ENCODE assay signal across 2 cellular contexts in the genomic region with DNA sequence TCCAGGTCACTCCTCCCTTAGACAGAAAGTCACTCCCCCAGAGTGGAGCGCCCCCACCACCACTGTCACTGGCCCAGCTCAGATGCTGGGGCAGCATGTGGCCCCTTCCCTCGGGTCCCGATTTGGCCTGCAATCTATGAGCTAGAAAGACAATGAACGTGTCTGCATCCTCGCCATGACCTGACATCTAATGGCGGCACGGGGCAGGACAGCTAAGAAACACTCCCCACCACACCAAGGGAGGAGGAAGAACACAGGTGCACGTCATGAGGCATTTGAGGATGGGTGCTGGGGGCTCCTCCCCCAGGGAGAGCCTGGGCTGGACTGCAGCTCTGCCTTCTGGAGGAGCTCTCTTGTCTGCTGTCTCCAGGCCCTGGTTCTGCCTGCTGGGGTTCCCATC.
TF ChIP-seq lines count a peak whose summit lies in the region.

No MANE protein-coding gene starts in this region.

TF ChIP-seq in GM23338, 12 proteins besides CTCF, POLR2A, EP300 and RAD21:
- no peak for TF ChIP-seq EZH2 (IDR thresholded peaks at IDR 0.05; ENCODE audit: low read depth, unreplicated experiment)
- TF ChIP-seq ZNF331 (CRISPR knock-in tag; IDR thresholded peaks at IDR 0.05; ENCODE audit: low read depth), result no peak
- no peak for TF ChIP-seq STAT1 (IDR thresholded peaks at IDR 0.05; ENCODE audit: unreplicated experiment)
- TF ChIP-seq POLR2AphosphoS5 (IDR thresholded peaks at IDR 0.05; ENCODE audit: low read depth), result no peak
- no peak for TF ChIP-seq JUNB (IDR thresholded peaks at IDR 0.05; ENCODE audit: unreplicated experiment)
- TF ChIP-seq EZH2phosphoT487 (IDR thresholded peaks at IDR 0.05; ENCODE audit: unreplicated experiment), result no peak
- TF ChIP-seq, protein P1, sequence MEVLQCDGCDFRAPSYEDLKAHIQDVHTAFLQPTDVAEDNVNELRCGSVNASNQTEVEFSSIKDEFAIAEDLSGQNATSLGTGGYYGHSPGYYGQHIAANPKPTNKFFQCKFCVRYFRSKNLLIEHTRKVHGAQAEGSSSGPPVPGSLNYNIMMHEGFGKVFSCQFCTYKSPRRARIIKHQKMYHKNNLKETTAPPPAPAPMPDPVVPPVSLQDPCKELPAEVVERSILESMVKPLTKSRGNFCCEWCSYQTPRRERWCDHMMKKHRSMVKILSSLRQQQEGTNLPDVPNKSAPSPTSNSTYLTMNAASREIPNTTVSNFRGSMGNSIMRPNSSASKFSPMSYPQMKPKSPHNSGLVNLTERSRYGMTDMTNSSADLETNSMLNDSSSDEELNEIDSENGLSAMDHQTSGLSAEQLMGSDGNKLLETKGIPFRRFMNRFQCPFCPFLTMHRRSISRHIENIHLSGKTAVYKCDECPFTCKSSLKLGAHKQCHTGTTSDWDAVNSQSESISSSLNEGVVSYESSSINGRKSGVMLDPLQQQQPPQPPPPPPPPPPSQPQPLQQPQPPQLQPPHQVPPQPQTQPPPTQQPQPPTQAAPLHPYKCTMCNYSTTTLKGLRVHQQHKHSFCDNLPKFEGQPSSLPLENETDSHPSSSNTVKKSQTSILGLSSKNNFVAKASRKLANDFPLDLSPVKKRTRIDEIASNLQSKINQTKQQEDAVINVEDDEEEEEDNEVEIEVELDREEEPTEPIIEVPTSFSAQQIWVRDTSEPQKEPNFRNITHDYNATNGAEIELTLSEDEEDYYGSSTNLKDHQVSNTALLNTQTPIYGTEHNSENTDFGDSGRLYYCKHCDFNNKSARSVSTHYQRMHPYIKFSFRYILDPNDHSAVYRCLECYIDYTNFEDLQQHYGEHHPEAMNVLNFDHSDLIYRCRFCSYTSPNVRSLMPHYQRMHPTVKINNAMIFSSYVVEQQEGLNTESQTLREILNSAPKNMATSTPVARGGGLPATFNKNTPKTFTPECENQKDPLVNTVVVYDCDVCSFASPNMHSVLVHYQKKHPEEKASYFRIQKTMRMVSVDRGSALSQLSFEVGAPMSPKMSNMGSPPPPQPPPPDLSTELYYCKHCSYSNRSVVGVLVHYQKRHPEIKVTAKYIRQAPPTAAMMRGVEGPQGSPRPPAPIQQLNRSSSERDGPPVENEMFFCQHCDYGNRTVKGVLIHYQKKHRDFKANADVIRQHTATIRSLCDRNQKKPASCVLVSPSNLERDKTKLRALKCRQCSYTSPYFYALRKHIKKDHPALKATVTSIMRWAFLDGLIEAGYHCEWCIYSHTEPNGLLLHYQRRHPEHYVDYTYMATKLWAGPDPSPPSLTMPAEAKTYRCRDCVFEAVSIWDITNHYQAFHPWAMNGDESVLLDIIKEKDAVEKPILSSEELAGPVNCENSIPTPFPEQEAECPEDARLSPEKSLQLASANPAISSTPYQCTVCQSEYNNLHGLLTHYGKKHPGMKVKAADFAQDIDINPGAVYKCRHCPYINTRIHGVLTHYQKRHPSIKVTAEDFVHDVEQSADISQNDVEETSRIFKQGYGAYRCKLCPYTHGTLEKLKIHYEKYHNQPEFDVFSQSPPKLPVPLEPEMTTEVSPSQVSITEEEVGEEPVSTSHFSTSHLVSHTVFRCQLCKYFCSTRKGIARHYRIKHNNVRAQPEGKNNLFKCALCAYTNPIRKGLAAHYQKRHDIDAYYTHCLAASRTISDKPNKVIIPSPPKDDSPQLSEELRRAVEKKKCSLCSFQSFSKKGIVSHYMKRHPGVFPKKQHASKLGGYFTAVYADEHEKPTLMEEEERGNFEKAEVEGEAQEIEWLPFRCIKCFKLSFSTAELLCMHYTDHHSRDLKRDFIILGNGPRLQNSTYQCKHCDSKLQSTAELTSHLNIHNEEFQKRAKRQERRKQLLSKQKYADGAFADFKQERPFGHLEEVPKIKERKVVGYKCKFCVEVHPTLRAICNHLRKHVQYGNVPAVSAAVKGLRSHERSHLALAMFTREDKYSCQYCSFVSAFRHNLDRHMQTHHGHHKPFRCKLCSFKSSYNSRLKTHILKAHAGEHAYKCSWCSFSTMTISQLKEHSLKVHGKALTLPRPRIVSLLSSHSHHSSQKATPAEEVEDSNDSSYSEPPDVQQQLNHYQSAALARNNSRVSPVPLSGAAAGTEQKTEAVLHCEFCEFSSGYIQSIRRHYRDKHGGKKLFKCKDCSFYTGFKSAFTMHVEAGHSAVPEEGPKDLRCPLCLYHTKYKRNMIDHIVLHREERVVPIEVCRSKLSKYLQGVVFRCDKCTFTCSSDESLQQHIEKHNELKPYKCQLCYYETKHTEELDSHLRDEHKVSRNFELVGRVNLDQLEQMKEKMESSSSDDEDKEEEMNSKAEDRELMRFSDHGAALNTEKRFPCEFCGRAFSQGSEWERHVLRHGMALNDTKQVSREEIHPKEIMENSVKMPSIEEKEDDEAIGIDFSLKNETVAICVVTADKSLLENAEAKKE (CRISPR knock-in tag; IDR thresholded peaks at IDR 0.05), result no peak
- no peak for TF ChIP-seq NANOG (IDR thresholded peaks at IDR 0.05; ENCODE audit: borderline replicate concordance)
TF ChIP-seq in GM23338: peak in this region for 0.

TF ChIP-seq in H1, 55 proteins besides CTCF, POLR2A, EP300 and RAD21:
- TF ChIP-seq CHD1 (IDR thresholded peaks at IDR 0.05; ENCODE audit: low read depth, low read length) (no peak), EZH2 (IDR thresholded peaks at IDR 0.05; ENCODE audit: low read depth, low read length, severe bottlenecking) (no peak), POLR2AphosphoS5 (IDR thresholded peaks at IDR 0.05; ENCODE audit: low read depth, low read length) (no peak), PHF8 (conservative IDR thresholded peaks at IDR 0.05; ENCODE audit: low read depth, low read length) (no peak), BCL11A (IDR thresholded peaks at IDR 0.05; ENCODE audit: low read depth in 2 of 2, low read length in 2 of 2) (no peak), RNF2 (IDR thresholded peaks at IDR 0.05; ENCODE audit: borderline replicate concordance, low read depth, low read length, missing control alignments, poor library complexity, severe bottlenecking) (no peak), SIRT6 (IDR thresholded peaks at IDR 0.05; ENCODE audit: low read length) (no peak), GTF2F1 (IDR thresholded peaks at IDR 0.05; ENCODE audit: borderline replicate concordance, low read depth, low read length) (no peak), RXRA (IDR thresholded peaks at IDR 0.05; ENCODE audit: insufficient read depth, low read depth, low read length) (no peak), HDAC2 (IDR thresholded peaks at IDR 0.05; ENCODE audit: borderline replicate concordance in 1 of 2, low read depth in 2 of 2, low read length in 2 of 2) (no peak), SAP30 (IDR thresholded peaks at IDR 0.05; ENCODE audit: insufficient read depth, insufficient replicate concordance, low read length) (no peak)
- TF ChIP-seq, protein P2, sequence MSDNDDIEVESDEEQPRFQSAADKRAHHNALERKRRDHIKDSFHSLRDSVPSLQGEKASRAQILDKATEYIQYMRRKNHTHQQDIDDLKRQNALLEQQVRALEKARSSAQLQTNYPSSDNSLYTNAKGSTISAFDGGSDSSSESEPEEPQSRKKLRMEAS (IDR thresholded peaks at IDR 0.05), result no peak
